ENCODE assay signal across 24 cellular contexts in genomic region chr3:32200991-32201758, GRCh38. TPM values are rescaled to one million over a fixed set of nuclear protein-coding genes. Genes with fewer than 3 reads are reported as not detected.
A peak's percentile ranks its signal among the peaks of the same experiment; 100 is the strongest.
DNase-seq lines count a peak whose midpoint lies in the region; ATAC-seq and TF ChIP-seq lines count a peak whose summit lies in the region.
"Had no signal": no experiment of that assay in that cellular context is flagged by ENCODE, and none has a peak within 500 bp of the region (broad histone marks: within the 10 kb centered on the region; RNA-seq: fewer than 3 reads in every experiment).

No MANE protein-coding gene starts in this region.

- H3K36me3 ChIP-seq in sigmoid colon: no peaks in the 10 kb centered on the region
- H3K36me3 ChIP-seq: brain microvascular endothelial cell, colonic mucosa had no signal

- ATAC-seq in Right ventricle myocardium inferior (peak; percentile 87), left lobe of liver (peak; percentile 29), GM21390 (IDR thresholded peaks at IDR 0.05; ENCODE audit: unreplicated experiment) (no peak), HG03469 (IDR thresholded peaks at IDR 0.05; ENCODE audit: unreplicated experiment) (no peak)
- ATAC-seq: activated naive CD8-positive, alpha-beta T cell treated with anti-CD3 and anti-CD28 coated beads, Interleukin-2, amount 50 U/mL, for 24 hours; SK-N-SH treated with all-trans-retinoic acid at 6 μM for 48 hours had no signal

- intact Hi-C loops in Right ventricle myocardium inferior (cut with DNase I) (loop anchor here (2.0 kb wide), 1 partner anchor 38 kb away; the partner anchor contains the start of gene CMTM8), cardiac septum (cut with DNase I) (loop anchor here (2.0 kb wide), 1 partner anchor 38 kb away; the partner anchor contains the start of gene CMTM8), sigmoid colon (cut with DNase I) (no loop called here)

- peaks cover 0 to 3% (median 0%) of the 10 kb centered on the region in 4 donors for H3K4me1 ChIP-seq in sigmoid colon
- H3K4me1 ChIP-seq: colonic mucosa had no signal

- no peak overlapping the region for H3K4me3 ChIP-seq in sigmoid colon
- H3K4me3 ChIP-seq: colonic mucosa had no signal

- no peaks in the 10 kb centered on the region for H3K27me3 ChIP-seq in sigmoid colon
- H3K27me3 ChIP-seq: brain microvascular endothelial cell, colonic mucosa had no signal

- TF ChIP-seq EP300 in sigmoid colon (IDR thresholded peaks at IDR 0.05): no peak

- no peak for TF ChIP-seq POLR2A in sigmoid colon (IDR thresholded peaks at IDR 0.05)

- H3K9me3 ChIP-seq in sigmoid colon: no peaks in the 10 kb centered on the region
- H3K9me3 ChIP-seq: colonic mucosa had no signal

- DNase-seq in Right ventricle myocardium inferior (ENCODE audit: missing footprints) (no peak), cardiac septum (ENCODE audit: low spot score) (no peak), left lobe of liver (ENCODE audit: low spot score) (no peak), sigmoid colon (no peak)
- no peak for DNase-seq in activated CD4-positive, CD25-positive, alpha-beta regulatory T cell treated with anti-CD3 and anti-CD28 coated beads, Interleukin-2, amount 50 U/mL, for 72 hours
- DNase-seq in stimulated activated CD8-positive, alpha-beta memory T cell treated with anti-CD3 and anti-CD28 coated beads, Interleukin-4, amount 100 ng/mL, for 48 hours: no peak
- DNase-seq: 8988T; activated B cell treated with CpG ODN at 0.5 μM for 24 hours; activated CD4-positive, alpha-beta memory T cell treated with anti-CD3 and anti-CD28 coated beads, Interleukin-2, amount 10 ng/mL, durations not matched to agents 7 days and 5 days; activated gamma-delta T cell; activated naive CD8-positive, alpha-beta T cell treated with anti-CD3 and anti-CD28 coated beads, Interleukin-2, amount 50 U/mL, for 24 hours; activated T-cell treated with anti-CD3 and anti-CD28 coated beads for 4 hours; colonic mucosa; DMS53; HFFc6; KG1; naive B cell; NCI-H187 treated with DMSO at 0.1 percent for 48 hours; NCI-H748 treated with DMSO at 0.1 percent for 48 hours had no signal

- no peak for TF ChIP-seq CTCF in sigmoid colon (IDR thresholded peaks at IDR 0.05)

- peak overlapping the region; percentile 4 to 50 (median 20) for H3K27ac ChIP-seq in sigmoid colon
- H3K27ac ChIP-seq: brain microvascular endothelial cell, colonic mucosa, RWPE1 had no signal

- WGBS in sigmoid colon, 2 donors: 82 to 90% methylated on average over 10 of the region's 10 CpGs

RNA-seq across cellular contexts. Expression of gene CMTM8, which starts 37.3 kb away (rescaled TPM):
- total RNA-seq in Right ventricle myocardium inferior (6.3 TPM), cardiac septum (5.5 TPM), left lobe of liver (17.1 TPM), sigmoid colon (1 to 10 TPM in 1 of 4 donors, under 1 TPM in 2, not detected in 1; 0.49 to 4.4 (median 0.81) TPM)
- 1 to 10 TPM; 4.2 to 7.9 (median 4.4) TPM for polyA plus RNA-seq in sigmoid colon
- total RNA-seq: HFFc6 had no signal

Comparison
In these comparisons a context has a peak if more than half of its experiments do, and no peak if none do; other contexts are left out.
1. ATAC-seq: peak in Right ventricle myocardium inferior (single experiment) and left lobe of liver (single experiment); none in GM21390 (single experiment) and HG03469 (single experiment).